In the genomic region with DNA sequence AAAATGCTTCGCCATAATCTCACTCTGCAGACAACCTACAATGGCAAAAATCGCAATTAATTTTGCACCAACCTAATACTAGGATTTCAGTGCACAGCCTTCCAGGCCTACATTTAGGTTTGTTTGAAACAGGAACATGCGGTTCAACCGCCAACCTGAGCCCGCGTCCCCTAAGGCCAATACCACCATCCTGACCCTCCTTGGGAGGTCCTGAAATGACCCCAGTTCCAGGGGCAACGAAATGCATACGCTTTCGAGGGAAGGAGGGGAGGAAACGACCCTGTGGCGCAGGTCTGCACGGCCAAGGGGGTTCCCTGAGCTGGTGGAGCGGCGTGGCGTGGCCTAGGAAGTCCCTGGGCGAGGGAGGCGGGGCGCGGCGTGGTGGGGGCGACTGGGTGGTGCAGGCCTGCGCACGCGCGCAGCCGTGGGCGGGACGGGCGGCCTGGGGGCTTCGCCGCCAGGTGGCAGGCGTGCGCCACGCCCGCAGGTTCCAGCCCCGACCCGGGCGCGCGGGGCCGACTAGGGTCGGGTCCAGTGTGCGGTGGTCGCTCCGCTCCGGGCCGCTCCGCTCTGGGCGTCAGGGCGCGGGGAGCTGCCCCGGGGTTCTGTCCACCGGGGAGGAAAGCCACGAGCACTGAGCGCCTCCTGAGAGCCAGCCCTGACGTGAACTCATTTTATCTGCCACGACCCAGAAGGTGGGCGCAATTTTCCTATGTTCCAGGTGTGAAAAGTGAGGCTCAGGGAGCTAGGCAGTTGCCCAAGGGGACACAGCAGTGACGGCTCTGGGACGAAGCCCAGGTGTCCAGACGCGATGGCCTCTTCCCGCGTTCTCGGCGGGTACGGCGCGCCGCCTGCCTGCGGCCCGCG, we compare ENCODE assay signal across 1 cellular context.
TF ChIP-seq lines count a peak whose summit lies in the region.

No MANE protein-coding gene starts in this region.

TF ChIP-seq in K562, 482 proteins besides CTCF, POLR2A, EP300 and RAD21 (continued from another document and continues in another):
- TF ChIP-seq, protein P1, sequence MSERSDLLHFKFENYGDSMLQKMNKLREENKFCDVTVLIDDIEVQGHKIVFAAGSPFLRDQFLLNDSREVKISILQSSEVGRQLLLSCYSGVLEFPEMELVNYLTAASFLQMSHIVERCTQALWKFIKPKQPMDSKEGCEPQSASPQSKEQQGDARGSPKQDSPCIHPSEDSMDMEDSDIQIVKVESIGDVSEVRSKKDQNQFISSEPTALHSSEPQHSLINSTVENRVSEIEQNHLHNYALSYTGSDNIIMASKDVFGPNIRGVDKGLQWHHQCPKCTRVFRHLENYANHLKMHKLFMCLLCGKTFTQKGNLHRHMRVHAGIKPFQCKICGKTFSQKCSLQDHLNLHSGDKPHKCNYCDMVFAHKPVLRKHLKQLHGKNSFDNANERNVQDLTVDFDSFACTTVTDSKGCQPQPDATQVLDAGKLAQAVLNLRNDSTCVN (CRISPR knock-in tag; IDR thresholded peaks at IDR 0.05) = peak; percentile 65; the same call in 1 of the 2 replicates
- TF ChIP-seq RB1 (IDR thresholded peaks at IDR 0.05; ENCODE audit: low read depth) (peak; percentile 97), EHMT2 (IDR thresholded peaks at IDR 0.05) (no peak), NR1H2 (CRISPR knock-in tag; IDR thresholded peaks at IDR 0.05) (0 out of 2 replicates have a peak, but pooled peaks have one; percentile 19), SOX6 (IDR thresholded peaks at IDR 0.05) (0 out of 2 replicates have a peak, but pooled peaks have one; percentile 7), ETV6 (IDR thresholded peaks at IDR 0.05; ENCODE audit: borderline replicate concordance in 1 of 2, low read depth in 2 of 2, low read length in 1 of 2) (no peak), ETV6 (CRISPR knock-in tag; IDR thresholded peaks at IDR 0.05; ENCODE audit: borderline replicate concordance) (no peak; the same call in 1 of the 2 replicates), HMGN3 (IDR thresholded peaks at IDR 0.05; ENCODE audit: borderline replicate concordance, extremely low read depth, insufficient read length, low read depth, low read length) (no peak), BRCA1 (IDR thresholded peaks at IDR 0.05) (no peak), BRCA1 (CRISPR knock-in tag; IDR thresholded peaks at IDR 0.05) (no peak), NR4A1 (CRISPR knock-in tag; IDR thresholded peaks at IDR 0.05) (0 out of 2 replicates have a peak, but pooled peaks have one; percentile 70), NR4A1 (tag; IDR thresholded peaks at IDR 0.05) (peak; percentile 20), MAFK (IDR thresholded peaks at IDR 0.05; ENCODE audit: low read length) (peak; percentile 9; the same call in 1 of the 2 replicates), SMAD1 (IDR thresholded peaks at IDR 0.05; ENCODE audit: low read depth, low read length, partially characterized antibody) (no peak), ZNF124 (CRISPR knock-in tag; IDR thresholded peaks at IDR 0.05) (peak; percentile 36; the same call in 1 of the 2 replicates), TSC22D4 (tag; IDR thresholded peaks at IDR 0.05) (no peak), ZNF263 (CRISPR knock-in tag; IDR thresholded peaks at IDR 0.05; ENCODE audit: borderline replicate concordance) (peak; percentile 1; the same call in 1 of the 2 replicates), ZNF41 (CRISPR knock-in tag; conservative IDR thresholded peaks at IDR 0.05) (no peak), ATF7 (IDR thresholded peaks at IDR 0.05) (no peak), HIVEP1 (CRISPR knock-in tag; IDR thresholded peaks at IDR 0.05) (0 out of 2 replicates have a peak, but pooled peaks have one; percentile 73), BRD9 (IDR thresholded peaks at IDR 0.05; ENCODE audit: low read depth, partially characterized antibody) (peak; percentile 73), ZNF444 (CRISPR knock-in tag; IDR thresholded peaks at IDR 0.05) (no peak), WHSC1 (IDR thresholded peaks at IDR 0.05; ENCODE audit: low read length) (no peak), NCOR1 (IDR thresholded peaks at IDR 0.05) (no peak), KDM4B (IDR thresholded peaks at IDR 0.05; ENCODE audit: borderline replicate concordance in 2 of 2, low read depth in 1 of 2) (peak in 1 of 2 experiments; percentile 63; a peak in 1 of 4 replicates), SMC3 (conservative IDR thresholded peaks at IDR 0.05; ENCODE audit: insufficient read depth, low read depth, low read length) (peak; percentile 78), CEBPB (tag; IDR thresholded peaks at IDR 0.05) (no peak), CEBPG (CRISPR knock-in tag; IDR thresholded peaks at IDR 0.05) (no peak), CEBPG (tag; conservative IDR thresholded peaks at IDR 0.05 in 1 of 2, IDR thresholded peaks at IDR 0.05 in 1 of 2) (no peak), GATAD2B (IDR thresholded peaks at IDR 0.05; ENCODE audit: borderline replicate concordance) (peak; percentile 58; the same call in 1 of the 2 replicates), HDGF (IDR thresholded peaks at IDR 0.05) (0 out of 2 replicates have a peak, but pooled peaks have one; percentile 31), EWSR1 (IDR thresholded peaks at IDR 0.05; ENCODE audit: borderline replicate concordance, low read depth, partially characterized antibody) (no peak), KLF10 (CRISPR knock-in tag; IDR thresholded peaks at IDR 0.05) (no peak), DACH1 (IDR thresholded peaks at IDR 0.05; ENCODE audit: partially characterized antibody) (no peak)
- TF ChIP-seq, protein P2, sequence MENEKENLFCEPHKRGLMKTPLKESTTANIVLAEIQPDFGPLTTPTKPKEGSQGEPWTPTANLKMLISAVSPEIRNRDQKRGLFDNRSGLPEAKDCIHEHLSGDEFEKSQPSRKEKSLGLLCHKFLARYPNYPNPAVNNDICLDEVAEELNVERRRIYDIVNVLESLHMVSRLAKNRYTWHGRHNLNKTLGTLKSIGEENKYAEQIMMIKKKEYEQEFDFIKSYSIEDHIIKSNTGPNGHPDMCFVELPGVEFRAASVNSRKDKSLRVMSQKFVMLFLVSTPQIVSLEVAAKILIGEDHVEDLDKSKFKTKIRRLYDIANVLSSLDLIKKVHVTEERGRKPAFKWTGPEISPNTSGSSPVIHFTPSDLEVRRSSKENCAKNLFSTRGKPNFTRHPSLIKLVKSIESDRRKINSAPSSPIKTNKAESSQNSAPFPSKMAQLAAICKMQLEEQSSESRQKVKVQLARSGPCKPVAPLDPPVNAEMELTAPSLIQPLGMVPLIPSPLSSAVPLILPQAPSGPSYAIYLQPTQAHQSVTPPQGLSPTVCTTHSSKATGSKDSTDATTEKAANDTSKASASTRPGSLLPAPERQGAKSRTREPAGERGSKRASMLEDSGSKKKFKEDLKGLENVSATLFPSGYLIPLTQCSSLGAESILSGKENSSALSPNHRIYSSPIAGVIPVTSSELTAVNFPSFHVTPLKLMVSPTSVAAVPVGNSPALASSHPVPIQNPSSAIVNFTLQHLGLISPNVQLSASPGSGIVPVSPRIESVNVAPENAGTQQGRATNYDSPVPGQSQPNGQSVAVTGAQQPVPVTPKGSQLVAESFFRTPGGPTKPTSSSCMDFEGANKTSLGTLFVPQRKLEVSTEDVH (IDR thresholded peaks at IDR 0.05; ENCODE audit: low read depth, partially characterized antibody) = no peak
- TF ChIP-seq, protein P3, sequence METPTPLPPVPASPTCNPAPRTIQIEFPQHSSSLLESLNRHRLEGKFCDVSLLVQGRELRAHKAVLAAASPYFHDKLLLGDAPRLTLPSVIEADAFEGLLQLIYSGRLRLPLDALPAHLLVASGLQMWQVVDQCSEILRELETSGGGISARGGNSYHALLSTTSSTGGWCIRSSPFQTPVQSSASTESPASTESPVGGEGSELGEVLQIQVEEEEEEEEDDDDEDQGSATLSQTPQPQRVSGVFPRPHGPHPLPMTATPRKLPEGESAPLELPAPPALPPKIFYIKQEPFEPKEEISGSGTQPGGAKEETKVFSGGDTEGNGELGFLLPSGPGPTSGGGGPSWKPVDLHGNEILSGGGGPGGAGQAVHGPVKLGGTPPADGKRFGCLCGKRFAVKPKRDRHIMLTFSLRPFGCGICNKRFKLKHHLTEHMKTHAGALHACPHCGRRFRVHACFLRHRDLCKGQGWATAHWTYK (CRISPR knock-in tag; IDR thresholded peaks at IDR 0.05) = peak; percentile 44
- TF ChIP-seq, protein P4, sequence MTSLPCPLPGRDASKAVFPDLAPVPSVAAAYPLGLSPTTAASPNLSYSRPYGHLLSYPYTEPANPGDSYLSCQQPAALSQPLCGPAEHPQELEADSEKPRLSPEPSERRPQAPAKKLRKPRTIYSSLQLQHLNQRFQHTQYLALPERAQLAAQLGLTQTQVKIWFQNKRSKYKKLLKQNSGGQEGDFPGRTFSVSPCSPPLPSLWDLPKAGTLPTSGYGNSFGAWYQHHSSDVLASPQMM (CRISPR knock-in tag; IDR thresholded peaks at IDR 0.05) = no peak
- TF ChIP-seq, protein P5, sequence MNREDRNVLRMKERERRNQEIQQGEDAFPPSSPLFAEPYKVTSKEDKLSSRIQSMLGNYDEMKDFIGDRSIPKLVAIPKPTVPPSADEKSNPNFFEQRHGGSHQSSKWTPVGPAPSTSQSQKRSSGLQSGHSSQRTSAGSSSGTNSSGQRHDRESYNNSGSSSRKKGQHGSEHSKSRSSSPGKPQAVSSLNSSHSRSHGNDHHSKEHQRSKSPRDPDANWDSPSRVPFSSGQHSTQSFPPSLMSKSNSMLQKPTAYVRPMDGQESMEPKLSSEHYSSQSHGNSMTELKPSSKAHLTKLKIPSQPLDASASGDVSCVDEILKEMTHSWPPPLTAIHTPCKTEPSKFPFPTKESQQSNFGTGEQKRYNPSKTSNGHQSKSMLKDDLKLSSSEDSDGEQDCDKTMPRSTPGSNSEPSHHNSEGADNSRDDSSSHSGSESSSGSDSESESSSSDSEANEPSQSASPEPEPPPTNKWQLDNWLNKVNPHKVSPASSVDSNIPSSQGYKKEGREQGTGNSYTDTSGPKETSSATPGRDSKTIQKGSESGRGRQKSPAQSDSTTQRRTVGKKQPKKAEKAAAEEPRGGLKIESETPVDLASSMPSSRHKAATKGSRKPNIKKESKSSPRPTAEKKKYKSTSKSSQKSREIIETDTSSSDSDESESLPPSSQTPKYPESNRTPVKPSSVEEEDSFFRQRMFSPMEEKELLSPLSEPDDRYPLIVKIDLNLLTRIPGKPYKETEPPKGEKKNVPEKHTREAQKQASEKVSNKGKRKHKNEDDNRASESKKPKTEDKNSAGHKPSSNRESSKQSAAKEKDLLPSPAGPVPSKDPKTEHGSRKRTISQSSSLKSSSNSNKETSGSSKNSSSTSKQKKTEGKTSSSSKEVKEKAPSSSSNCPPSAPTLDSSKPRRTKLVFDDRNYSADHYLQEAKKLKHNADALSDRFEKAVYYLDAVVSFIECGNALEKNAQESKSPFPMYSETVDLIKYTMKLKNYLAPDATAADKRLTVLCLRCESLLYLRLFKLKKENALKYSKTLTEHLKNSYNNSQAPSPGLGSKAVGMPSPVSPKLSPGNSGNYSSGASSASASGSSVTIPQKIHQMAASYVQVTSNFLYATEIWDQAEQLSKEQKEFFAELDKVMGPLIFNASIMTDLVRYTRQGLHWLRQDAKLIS (CRISPR knock-in tag; IDR thresholded peaks at IDR 0.05) = peak; percentile 30
- TF ChIP-seq, protein P6, sequence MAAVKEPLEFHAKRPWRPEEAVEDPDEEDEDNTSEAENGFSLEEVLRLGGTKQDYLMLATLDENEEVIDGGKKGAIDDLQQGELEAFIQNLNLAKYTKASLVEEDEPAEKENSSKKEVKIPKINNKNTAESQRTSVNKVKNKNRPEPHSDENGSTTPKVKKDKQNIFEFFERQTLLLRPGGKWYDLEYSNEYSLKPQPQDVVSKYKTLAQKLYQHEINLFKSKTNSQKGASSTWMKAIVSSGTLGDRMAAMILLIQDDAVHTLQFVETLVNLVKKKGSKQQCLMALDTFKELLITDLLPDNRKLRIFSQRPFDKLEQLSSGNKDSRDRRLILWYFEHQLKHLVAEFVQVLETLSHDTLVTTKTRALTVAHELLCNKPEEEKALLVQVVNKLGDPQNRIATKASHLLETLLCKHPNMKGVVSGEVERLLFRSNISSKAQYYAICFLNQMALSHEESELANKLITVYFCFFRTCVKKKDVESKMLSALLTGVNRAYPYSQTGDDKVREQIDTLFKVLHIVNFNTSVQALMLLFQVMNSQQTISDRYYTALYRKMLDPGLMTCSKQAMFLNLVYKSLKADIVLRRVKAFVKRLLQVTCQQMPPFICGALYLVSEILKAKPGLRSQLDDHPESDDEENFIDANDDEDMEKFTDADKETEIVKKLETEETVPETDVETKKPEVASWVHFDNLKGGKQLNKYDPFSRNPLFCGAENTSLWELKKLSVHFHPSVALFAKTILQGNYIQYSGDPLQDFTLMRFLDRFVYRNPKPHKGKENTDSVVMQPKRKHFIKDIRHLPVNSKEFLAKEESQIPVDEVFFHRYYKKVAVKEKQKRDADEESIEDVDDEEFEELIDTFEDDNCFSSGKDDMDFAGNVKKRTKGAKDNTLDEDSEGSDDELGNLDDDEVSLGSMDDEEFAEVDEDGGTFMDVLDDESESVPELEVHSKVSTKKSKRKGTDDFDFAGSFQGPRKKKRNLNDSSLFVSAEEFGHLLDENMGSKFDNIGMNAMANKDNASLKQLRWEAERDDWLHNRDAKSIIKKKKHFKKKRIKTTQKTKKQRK (IDR thresholded peaks at IDR 0.05; ENCODE audit: borderline replicate concordance, low read depth, low read length) = no peak
- TF ChIP-seq, protein P7, sequence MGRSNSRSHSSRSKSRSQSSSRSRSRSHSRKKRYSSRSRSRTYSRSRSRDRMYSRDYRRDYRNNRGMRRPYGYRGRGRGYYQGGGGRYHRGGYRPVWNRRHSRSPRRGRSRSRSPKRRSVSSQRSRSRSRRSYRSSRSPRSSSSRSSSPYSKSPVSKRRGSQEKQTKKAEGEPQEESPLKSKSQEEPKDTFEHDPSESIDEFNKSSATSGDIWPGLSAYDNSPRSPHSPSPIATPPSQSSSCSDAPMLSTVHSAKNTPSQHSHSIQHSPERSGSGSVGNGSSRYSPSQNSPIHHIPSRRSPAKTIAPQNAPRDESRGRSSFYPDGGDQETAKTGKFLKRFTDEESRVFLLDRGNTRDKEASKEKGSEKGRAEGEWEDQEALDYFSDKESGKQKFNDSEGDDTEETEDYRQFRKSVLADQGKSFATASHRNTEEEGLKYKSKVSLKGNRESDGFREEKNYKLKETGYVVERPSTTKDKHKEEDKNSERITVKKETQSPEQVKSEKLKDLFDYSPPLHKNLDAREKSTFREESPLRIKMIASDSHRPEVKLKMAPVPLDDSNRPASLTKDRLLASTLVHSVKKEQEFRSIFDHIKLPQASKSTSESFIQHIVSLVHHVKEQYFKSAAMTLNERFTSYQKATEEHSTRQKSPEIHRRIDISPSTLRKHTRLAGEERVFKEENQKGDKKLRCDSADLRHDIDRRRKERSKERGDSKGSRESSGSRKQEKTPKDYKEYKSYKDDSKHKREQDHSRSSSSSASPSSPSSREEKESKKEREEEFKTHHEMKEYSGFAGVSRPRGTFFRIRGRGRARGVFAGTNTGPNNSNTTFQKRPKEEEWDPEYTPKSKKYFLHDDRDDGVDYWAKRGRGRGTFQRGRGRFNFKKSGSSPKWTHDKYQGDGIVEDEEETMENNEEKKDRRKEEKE (IDR thresholded peaks at IDR 0.05; ENCODE audit: borderline replicate concordance in 1 of 2, control insufficient read depth in 1 of 2, low read depth in 2 of 2, low read length in 1 of 2) = no peak
- TF ChIP-seq, protein P8, sequence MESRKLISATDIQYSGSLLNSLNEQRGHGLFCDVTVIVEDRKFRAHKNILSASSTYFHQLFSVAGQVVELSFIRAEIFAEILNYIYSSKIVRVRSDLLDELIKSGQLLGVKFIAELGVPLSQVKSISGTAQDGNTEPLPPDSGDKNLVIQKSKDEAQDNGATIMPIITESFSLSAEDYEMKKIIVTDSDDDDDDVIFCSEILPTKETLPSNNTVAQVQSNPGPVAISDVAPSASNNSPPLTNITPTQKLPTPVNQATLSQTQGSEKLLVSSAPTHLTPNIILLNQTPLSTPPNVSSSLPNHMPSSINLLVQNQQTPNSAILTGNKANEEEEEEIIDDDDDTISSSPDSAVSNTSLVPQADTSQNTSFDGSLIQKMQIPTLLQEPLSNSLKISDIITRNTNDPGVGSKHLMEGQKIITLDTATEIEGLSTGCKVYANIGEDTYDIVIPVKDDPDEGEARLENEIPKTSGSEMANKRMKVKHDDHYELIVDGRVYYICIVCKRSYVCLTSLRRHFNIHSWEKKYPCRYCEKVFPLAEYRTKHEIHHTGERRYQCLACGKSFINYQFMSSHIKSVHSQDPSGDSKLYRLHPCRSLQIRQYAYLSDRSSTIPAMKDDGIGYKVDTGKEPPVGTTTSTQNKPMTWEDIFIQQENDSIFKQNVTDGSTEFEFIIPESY (CRISPR knock-in tag; IDR thresholded peaks at IDR 0.05) = peak; percentile 98
